In the genomic region with DNA sequence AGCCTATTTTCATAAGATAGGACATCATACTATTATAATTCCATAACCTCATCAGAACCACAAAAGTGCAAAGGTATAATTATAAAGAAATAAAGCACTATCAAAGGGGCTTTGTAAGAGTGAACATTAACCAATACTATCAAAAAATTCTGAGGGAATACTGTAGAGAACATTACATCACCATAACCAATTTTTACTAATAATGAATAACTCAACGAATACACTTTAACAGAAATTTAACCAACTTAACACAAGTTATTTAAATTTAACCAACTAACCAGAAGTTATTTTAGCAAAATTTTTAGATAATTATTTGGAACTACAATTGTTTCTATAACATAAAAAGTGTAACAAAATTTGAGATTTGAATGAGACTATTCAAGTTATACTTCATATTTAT, we compare ENCODE assay signal across 2 cellular contexts.
TF ChIP-seq lines count a peak whose summit lies in the region.

No MANE protein-coding gene starts in this region.

TF ChIP-seq in HEK293, 187 proteins besides CTCF, POLR2A, EP300 and RAD21 (continued from another document):
- TF ChIP-seq, protein P1, sequence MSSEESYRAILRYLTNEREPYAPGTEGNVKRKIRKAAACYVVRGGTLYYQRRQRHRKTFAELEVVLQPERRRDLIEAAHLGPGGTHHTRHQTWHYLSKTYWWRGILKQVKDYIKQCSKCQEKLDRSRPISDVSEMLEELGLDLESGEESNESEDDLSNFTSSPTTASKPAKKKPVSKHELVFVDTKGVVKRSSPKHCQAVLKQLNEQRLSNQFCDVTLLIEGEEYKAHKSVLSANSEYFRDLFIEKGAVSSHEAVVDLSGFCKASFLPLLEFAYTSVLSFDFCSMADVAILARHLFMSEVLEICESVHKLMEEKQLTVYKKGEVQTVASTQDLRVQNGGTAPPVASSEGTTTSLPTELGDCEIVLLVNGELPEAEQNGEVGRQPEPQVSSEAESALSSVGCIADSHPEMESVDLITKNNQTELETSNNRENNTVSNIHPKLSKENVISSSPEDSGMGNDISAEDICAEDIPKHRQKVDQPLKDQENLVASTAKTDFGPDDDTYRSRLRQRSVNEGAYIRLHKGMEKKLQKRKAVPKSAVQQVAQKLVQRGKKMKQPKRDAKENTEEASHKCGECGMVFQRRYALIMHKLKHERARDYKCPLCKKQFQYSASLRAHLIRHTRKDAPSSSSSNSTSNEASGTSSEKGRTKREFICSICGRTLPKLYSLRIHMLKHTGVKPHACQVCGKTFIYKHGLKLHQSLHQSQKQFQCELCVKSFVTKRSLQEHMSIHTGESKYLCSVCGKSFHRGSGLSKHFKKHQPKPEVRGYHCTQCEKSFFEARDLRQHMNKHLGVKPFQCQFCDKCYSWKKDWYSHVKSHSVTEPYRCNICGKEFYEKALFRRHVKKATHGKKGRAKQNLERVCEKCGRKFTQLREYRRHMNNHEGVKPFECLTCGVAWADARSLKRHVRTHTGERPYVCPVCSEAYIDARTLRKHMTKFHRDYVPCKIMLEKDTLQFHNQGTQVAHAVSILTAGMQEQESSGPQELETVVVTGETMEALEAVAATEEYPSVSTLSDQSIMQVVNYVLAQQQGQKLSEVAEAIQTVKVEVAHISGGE (tag by site-specific recombination; conservative IDR thresholded peaks at IDR 0.05; ENCODE audit: low read depth): no peak
- TF ChIP-seq ZNF2 (tag by site-specific recombination; IDR thresholded peaks at IDR 0.05): 0 out of 2 replicates have a peak, but pooled peaks have one; percentile 7

TF ChIP-seq in K562, 482 proteins besides CTCF, POLR2A, EP300 and RAD21 (continued from another document):
- TF ChIP-seq RBM25 (IDR thresholded peaks at IDR 0.05; ENCODE audit: low read depth, low read length, severe bottlenecking): no peak
- no peak for TF ChIP-seq TGIF2 (CRISPR knock-in tag; IDR thresholded peaks at IDR 0.05)
- no peak for TF ChIP-seq XRCC3 (IDR thresholded peaks at IDR 0.05)
- TF ChIP-seq, protein P2, sequence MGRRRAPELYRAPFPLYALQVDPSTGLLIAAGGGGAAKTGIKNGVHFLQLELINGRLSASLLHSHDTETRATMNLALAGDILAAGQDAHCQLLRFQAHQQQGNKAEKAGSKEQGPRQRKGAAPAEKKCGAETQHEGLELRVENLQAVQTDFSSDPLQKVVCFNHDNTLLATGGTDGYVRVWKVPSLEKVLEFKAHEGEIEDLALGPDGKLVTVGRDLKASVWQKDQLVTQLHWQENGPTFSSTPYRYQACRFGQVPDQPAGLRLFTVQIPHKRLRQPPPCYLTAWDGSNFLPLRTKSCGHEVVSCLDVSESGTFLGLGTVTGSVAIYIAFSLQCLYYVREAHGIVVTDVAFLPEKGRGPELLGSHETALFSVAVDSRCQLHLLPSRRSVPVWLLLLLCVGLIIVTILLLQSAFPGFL (CRISPR knock-in tag; IDR thresholded peaks at IDR 0.05): no peak
- no peak for TF ChIP-seq POLR2AphosphoS5 (IDR thresholded peaks at IDR 0.05; ENCODE audit: control insufficient read depth, insufficient read depth, low read depth, low read length)
- TF ChIP-seq CBX2 (IDR thresholded peaks at IDR 0.05; ENCODE audit: insufficient read depth, low read length, poor library complexity, severe bottlenecking): peak; percentile 65
- TF ChIP-seq TARDBP (IDR thresholded peaks at IDR 0.05): no peak
- TF ChIP-seq KAT7 (CRISPR knock-in tag; IDR thresholded peaks at IDR 0.05; ENCODE audit: borderline replicate concordance): no peak
- TF ChIP-seq, protein P3, sequence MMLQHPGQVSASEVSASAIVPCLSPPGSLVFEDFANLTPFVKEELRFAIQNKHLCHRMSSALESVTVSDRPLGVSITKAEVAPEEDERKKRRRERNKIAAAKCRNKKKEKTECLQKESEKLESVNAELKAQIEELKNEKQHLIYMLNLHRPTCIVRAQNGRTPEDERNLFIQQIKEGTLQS (IDR thresholded peaks at IDR 0.05): no peak; the same call in 1 of the 2 replicates
- TF ChIP-seq, protein P3 (CRISPR knock-in tag; conservative IDR thresholded peaks at IDR 0.05): no peak
- peak; percentile 87 for TF ChIP-seq CBX8 (IDR thresholded peaks at IDR 0.05; ENCODE audit: borderline replicate concordance, extremely low read depth, low read depth, low read length, poor library complexity, severe bottlenecking)
- TF ChIP-seq, protein P4, sequence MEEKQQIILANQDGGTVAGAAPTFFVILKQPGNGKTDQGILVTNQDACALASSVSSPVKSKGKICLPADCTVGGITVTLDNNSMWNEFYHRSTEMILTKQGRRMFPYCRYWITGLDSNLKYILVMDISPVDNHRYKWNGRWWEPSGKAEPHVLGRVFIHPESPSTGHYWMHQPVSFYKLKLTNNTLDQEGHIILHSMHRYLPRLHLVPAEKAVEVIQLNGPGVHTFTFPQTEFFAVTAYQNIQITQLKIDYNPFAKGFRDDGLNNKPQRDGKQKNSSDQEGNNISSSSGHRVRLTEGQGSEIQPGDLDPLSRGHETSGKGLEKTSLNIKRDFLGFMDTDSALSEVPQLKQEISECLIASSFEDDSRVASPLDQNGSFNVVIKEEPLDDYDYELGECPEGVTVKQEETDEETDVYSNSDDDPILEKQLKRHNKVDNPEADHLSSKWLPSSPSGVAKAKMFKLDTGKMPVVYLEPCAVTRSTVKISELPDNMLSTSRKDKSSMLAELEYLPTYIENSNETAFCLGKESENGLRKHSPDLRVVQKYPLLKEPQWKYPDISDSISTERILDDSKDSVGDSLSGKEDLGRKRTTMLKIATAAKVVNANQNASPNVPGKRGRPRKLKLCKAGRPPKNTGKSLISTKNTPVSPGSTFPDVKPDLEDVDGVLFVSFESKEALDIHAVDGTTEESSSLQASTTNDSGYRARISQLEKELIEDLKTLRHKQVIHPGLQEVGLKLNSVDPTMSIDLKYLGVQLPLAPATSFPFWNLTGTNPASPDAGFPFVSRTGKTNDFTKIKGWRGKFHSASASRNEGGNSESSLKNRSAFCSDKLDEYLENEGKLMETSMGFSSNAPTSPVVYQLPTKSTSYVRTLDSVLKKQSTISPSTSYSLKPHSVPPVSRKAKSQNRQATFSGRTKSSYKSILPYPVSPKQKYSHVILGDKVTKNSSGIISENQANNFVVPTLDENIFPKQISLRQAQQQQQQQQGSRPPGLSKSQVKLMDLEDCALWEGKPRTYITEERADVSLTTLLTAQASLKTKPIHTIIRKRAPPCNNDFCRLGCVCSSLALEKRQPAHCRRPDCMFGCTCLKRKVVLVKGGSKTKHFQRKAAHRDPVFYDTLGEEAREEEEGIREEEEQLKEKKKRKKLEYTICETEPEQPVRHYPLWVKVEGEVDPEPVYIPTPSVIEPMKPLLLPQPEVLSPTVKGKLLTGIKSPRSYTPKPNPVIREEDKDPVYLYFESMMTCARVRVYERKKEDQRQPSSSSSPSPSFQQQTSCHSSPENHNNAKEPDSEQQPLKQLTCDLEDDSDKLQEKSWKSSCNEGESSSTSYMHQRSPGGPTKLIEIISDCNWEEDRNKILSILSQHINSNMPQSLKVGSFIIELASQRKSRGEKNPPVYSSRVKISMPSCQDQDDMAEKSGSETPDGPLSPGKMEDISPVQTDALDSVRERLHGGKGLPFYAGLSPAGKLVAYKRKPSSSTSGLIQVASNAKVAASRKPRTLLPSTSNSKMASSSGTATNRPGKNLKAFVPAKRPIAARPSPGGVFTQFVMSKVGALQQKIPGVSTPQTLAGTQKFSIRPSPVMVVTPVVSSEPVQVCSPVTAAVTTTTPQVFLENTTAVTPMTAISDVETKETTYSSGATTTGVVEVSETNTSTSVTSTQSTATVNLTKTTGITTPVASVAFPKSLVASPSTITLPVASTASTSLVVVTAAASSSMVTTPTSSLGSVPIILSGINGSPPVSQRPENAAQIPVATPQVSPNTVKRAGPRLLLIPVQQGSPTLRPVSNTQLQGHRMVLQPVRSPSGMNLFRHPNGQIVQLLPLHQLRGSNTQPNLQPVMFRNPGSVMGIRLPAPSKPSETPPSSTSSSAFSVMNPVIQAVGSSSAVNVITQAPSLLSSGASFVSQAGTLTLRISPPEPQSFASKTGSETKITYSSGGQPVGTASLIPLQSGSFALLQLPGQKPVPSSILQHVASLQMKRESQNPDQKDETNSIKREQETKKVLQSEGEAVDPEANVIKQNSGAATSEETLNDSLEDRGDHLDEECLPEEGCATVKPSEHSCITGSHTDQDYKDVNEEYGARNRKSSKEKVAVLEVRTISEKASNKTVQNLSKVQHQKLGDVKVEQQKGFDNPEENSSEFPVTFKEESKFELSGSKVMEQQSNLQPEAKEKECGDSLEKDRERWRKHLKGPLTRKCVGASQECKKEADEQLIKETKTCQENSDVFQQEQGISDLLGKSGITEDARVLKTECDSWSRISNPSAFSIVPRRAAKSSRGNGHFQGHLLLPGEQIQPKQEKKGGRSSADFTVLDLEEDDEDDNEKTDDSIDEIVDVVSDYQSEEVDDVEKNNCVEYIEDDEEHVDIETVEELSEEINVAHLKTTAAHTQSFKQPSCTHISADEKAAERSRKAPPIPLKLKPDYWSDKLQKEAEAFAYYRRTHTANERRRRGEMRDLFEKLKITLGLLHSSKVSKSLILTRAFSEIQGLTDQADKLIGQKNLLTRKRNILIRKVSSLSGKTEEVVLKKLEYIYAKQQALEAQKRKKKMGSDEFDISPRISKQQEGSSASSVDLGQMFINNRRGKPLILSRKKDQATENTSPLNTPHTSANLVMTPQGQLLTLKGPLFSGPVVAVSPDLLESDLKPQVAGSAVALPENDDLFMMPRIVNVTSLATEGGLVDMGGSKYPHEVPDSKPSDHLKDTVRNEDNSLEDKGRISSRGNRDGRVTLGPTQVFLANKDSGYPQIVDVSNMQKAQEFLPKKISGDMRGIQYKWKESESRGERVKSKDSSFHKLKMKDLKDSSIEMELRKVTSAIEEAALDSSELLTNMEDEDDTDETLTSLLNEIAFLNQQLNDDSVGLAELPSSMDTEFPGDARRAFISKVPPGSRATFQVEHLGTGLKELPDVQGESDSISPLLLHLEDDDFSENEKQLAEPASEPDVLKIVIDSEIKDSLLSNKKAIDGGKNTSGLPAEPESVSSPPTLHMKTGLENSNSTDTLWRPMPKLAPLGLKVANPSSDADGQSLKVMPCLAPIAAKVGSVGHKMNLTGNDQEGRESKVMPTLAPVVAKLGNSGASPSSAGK (IDR thresholded peaks at IDR 0.05): no peak
- TF ChIP-seq, protein P5, sequence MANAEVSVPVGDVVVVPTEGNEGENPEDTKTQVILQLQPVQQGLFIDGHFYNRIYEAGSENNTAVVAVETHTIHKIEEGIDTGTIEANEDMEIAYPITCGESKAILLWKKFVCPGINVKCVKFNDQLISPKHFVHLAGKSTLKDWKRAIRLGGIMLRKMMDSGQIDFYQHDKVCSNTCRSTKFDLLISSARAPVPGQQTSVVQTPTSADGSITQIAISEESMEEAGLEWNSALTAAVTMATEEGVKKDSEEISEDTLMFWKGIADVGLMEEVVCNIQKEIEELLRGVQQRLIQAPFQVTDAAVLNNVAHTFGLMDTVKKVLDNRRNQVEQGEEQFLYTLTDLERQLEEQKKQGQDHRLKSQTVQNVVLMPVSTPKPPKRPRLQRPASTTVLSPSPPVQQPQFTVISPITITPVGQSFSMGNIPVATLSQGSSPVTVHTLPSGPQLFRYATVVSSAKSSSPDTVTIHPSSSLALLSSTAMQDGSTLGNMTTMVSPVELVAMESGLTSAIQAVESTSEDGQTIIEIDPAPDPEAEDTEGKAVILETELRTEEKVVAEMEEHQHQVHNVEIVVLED (CRISPR knock-in tag; IDR thresholded peaks at IDR 0.05): no peak
- no peak for TF ChIP-seq GABPB2 (CRISPR knock-in tag; conservative IDR thresholded peaks at IDR 0.05)
- no peak for TF ChIP-seq ZNF217 (CRISPR knock-in tag; IDR thresholded peaks at IDR 0.05)
- no peak for TF ChIP-seq ZNF324 (CRISPR knock-in tag; IDR thresholded peaks at IDR 0.05)
- TF ChIP-seq MCM3 (IDR thresholded peaks at IDR 0.05): no peak
- no peak for TF ChIP-seq BCOR (IDR thresholded peaks at IDR 0.05)
- no peak for TF ChIP-seq U2AF2 (optimal IDR thresholded peaks at IDR 0.05; ENCODE audit: low read depth, low read length)
- no peak for TF ChIP-seq POU5F1 (IDR thresholded peaks at IDR 0.05; ENCODE audit: borderline replicate concordance, low read depth, low read length, partially characterized antibody)
- TF ChIP-seq NONO (IDR thresholded peaks at IDR 0.05; ENCODE audit: low read depth in 2 of 2, low read length in 1 of 2): no peak
- TF ChIP-seq, protein P6, sequence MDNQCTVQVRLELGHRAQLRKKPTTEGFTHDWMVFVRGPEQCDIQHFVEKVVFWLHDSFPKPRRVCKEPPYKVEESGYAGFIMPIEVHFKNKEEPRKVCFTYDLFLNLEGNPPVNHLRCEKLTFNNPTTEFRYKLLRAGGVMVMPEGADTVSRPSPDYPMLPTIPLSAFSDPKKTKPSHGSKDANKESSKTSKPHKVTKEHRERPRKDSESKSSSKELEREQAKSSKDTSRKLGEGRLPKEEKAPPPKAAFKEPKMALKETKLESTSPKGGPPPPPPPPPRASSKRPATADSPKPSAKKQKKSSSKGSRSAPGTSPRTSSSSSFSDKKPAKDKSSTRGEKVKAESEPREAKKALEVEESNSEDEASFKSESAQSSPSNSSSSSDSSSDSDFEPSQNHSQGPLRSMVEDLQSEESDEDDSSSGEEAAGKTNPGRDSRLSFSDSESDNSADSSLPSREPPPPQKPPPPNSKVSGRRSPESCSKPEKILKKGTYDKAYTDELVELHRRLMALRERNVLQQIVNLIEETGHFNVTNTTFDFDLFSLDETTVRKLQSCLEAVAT (IDR thresholded peaks at IDR 0.05): no peak
- 0 out of 2 replicates have a peak, but pooled peaks have one; percentile 27 for TF ChIP-seq RNF2 (IDR thresholded peaks at IDR 0.05)
- no peak for TF ChIP-seq MXI1 (IDR thresholded peaks at IDR 0.05; ENCODE audit: low read depth, low read length)
